In the genomic region with DNA sequence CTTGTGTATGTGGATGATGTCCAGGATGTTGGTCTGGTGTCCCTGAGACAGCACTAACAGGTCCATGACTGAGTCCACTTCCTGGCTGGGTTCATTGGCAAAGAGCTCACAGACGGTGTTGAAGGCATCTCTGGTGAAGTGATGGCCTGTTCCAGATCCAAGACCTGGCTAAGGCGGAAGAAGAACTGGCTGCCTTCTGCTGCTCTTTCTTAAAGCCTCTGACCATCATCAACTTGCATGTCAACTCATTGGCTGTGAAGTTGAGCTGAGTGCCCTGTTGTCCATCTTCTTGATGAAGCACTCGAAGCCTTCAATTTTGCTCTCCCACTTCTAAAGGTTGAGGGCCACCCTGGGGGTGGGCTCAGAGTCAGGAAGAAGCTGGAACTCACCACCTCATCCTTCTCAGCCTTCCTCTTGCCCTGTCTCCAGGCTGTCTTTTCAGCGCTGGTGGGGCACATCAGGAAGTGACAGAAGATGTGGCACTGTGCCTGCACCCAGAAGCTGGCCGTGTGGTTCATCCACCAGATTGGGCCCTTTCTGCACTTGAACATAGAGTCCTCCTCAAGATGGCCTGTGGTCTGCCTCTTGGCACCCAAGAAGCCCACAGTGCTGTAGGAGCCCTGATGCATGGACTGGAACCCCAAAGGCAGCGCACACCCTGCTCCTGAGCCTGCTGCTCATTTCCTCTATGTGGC, we compare ENCODE assay signal across 1 cellular context. TPM values are rescaled to one million over a fixed set of nuclear protein-coding genes. Genes with fewer than 3 reads are reported as not detected.
"Had no signal": no experiment of that assay in that cellular context is flagged by ENCODE, and none has a peak within 500 bp of the region (broad histone marks: within the 10 kb centered on the region; RNA-seq: fewer than 3 reads in every experiment).

No MANE protein-coding gene starts in this region.

RNA-seq across cellular contexts. Expression of a gene that starts 53.3 kb away (rescaled TPM):
- polyA plus RNA-seq: cardiac muscle cell had no signal
